ENCODE assay signal across 20 cellular contexts in the genomic region with DNA sequence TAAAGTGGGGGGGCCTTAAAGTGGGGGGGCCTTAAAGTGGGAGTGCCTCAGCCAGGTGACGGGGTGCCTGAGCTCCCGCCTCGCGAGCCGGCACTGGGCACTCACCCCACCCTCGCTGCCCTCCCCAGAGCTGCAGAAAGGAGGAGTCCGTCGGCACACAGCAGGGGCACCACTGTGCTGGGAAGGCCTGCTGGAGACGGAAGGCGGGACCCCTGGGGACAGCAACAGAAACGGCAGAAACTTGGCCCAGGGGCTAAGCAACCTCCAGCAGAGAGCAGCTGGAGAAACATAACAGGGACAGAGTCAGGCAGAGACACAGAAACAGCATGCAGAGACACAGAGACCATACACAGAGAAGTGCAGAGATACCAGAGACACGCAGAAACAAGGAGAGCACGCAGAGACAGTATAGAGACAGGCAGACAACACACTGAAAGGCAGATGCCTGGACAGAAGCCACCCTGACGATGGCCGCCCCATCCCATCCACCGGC. TPM values are rescaled to one million over a fixed set of nuclear protein-coding genes. Genes with fewer than 3 reads are reported as not detected.
DNase-seq lines count a peak whose midpoint lies in the region; ATAC-seq and TF ChIP-seq lines count a peak whose summit lies in the region.
"Had no signal": no experiment of that assay in that cellular context is flagged by ENCODE, and none has a peak within 500 bp of the region (broad histone marks: within the 10 kb centered on the region; RNA-seq: fewer than 3 reads in every experiment).

No MANE protein-coding gene starts in this region.

- peak; percentile 89 for DNase-seq in A673 (ENCODE audit: low spot score)
- peak; percentile 74 for DNase-seq in ELF-1 (ENCODE audit: low read depth, low spot score)
- DNase-seq in T-cell = no peak
- no peak for DNase-seq in mesenchymal stem cell
- DNase-seq in WERI-Rb-1 = no peak
- no peak for DNase-seq in GM10248 (ENCODE audit: extremely low spot score)
- DNase-seq in omental fat pad (ENCODE audit: low spot score) = no peak
- DNase-seq: activated CD4-positive, alpha-beta T cell treated with anti-CD3 and anti-CD28 coated beads, Interleukin-2, amount 50 U/mL, for 48 hours; amygdala; effector CD4-positive, alpha-beta T cell; midbrain; MM.1S; NCI-H1930; NCI-H510A; SHP77 treated with DMSO at 0.1 percent for 48 hours had no signal

- H4K91ac ChIP-seq in mesenchymal stem cell (ENCODE audit: low read length) = no peak overlapping the region

- H2BK5ac ChIP-seq in mesenchymal stem cell (ENCODE audit: low read depth, low read length, poor library complexity, severe bottlenecking) = no peak overlapping the region

- CTCF ChIA-PET in A673 (lab: Charles Lee) (interaction anchor here (0.7 kb wide), 1 partner anchor 134 kb away, joined by 3 read pairs; no protein-coding TSS in a partner anchor), T-cell (lab: Charles Lee) (no interaction called here), GM10248 (lab: Yijun Ruan, JAX) (no interaction called here)

- no peak overlapping the region for H3K9ac ChIP-seq in mesenchymal stem cell (ENCODE audit: low read length)

- H3K36me3 Mint-ChIP-seq in T-cell = peaks cover 11% of the 10 kb centered on the region

- H3K4ac ChIP-seq in mesenchymal stem cell (ENCODE audit: low read depth in 1 of 2, low read length in 2 of 2) = no peak overlapping the region

- H3K27me3 Mint-ChIP-seq in T-cell = no peaks in the 10 kb centered on the region
- H3K27me3 Mint-ChIP-seq: central memory CD8-positive, alpha-beta T cell had no signal

- H3K27ac ChIP-seq in A673 (ENCODE audit: low read depth, low read length, poor library complexity, severe bottlenecking) (peak overlapping the region; percentile 28), mesenchymal stem cell (ENCODE audit: low read length, poor library complexity, severe bottlenecking) (peak overlapping the region; percentile 11), WERI-Rb-1 (no peak overlapping the region)
- H3K27ac ChIP-seq: neutrophil had no signal

- TF ChIP-seq CTCF in A673 (conservative IDR thresholded peaks at IDR 0.05; ENCODE audit: low read depth, low read length) (no peak), WERI-Rb-1 (IDR thresholded peaks at IDR 0.05; ENCODE audit: low read depth, low read length) (no peak), GM10248 (IDR thresholded peaks at IDR 0.05; ENCODE audit: control extremely low read depth, extremely low read depth, low read depth, missing control alignments) (no peak), omental fat pad (IDR thresholded peaks at IDR 0.05) (no peak)

- ATAC-seq in T-cell (replicated peaks in 1 of 4) (no peak), omental fat pad (ENCODE audit: low FRiP score) (no peak)

- H3K4me1 Mint-ChIP-seq in T-cell = peaks cover 25 to 30% (median 27%) of the 10 kb centered on the region in 3 donors

- H4K8ac ChIP-seq in mesenchymal stem cell (ENCODE audit: low read length) = no peak overlapping the region

- H3K23ac ChIP-seq in mesenchymal stem cell (ENCODE audit: low read length in 2 of 2) = no peak overlapping the region

- H3K9me3 ChIP-seq in A673 (ENCODE audit: low read depth, low read length, poor library complexity, severe bottlenecking) = no peaks in the 10 kb centered on the region
- H3K9me3 ChIP-seq in mesenchymal stem cell (ENCODE audit: control insufficient read depth, low read length) = no peaks in the 10 kb centered on the region
- H3K9me3 ChIP-seq in WERI-Rb-1 (ENCODE audit: severe bottlenecking) = no peaks in the 10 kb centered on the region
- H3K9me3 ChIP-seq: esophagus muscularis mucosa, neutrophil had no signal

- H3K14ac ChIP-seq in mesenchymal stem cell (ENCODE audit: low read length in 2 of 2) = no peak overlapping the region

- H3K18ac ChIP-seq in mesenchymal stem cell (ENCODE audit: low read depth in 1 of 2, low read length in 2 of 2) = no peak overlapping the region

- H2AFZ ChIP-seq in mesenchymal stem cell (ENCODE audit: low read depth, low read length) = no peak overlapping the region

- no peak overlapping the region for H2BK12ac ChIP-seq in mesenchymal stem cell (ENCODE audit: low read length in 2 of 2)

- H3K4me1 ChIP-seq in A673 (ENCODE audit: insufficient read depth, low read length, poor library complexity, severe bottlenecking) = peaks cover 62% of the 10 kb centered on the region
- H3K4me1 ChIP-seq in mesenchymal stem cell (ENCODE audit: control insufficient read depth, insufficient read depth, low read depth, low read length) = peaks cover 63% of the 10 kb centered on the region

- peaks cover 5% of the 10 kb centered on the region for H3K79me1 ChIP-seq in mesenchymal stem cell (replicated peaks; ENCODE audit: low read length, poor library complexity, severe bottlenecking)

- H3K4me3 ChIP-seq in A673 (ENCODE audit: low read depth, low read length, poor library complexity, severe bottlenecking) (no peak overlapping the region), mesenchymal stem cell (ENCODE audit: insufficient read depth in 1 of 2, low read depth in 1 of 2, low read length in 2 of 2) (peak overlapping the region in 1 of 2 experiments; percentile 9), WERI-Rb-1 (ENCODE audit: low read depth, low read length) (no peak overlapping the region)
- H3K4me3 ChIP-seq: esophagus muscularis mucosa had no signal

- H3K4me3 Mint-ChIP-seq in T-cell = no peak overlapping the region
- H3K4me3 Mint-ChIP-seq: central memory CD8-positive, alpha-beta T cell; T-helper 1 cell treated with Interleukin-12 subunit alpha and Interleukin-12 subunit beta and Interleukin-4 antibody, amounts not matched to agents 30 μg/mL and 1 μg/mL, for 36 hours had no signal

- peaks cover 26% of the 10 kb centered on the region for H3K36me3 ChIP-seq in A673 (ENCODE audit: insufficient read depth, low read length, poor library complexity, severe bottlenecking)
- H3K36me3 ChIP-seq in mesenchymal stem cell (ENCODE audit: control insufficient read depth in 1 of 2, insufficient read depth in 2 of 2, low read depth in 1 of 2, low read length in 2 of 2) = peaks cover 13 to 40% of the 10 kb centered on the region in 2 experiments
- H3K36me3 ChIP-seq in WERI-Rb-1 = peaks cover 47% of the 10 kb centered on the region

- peak overlapping the region; percentile 81 for H2AK5ac ChIP-seq in mesenchymal stem cell (ENCODE audit: low read length, severe bottlenecking)

- H3K27ac Mint-ChIP-seq in T-cell = peak overlapping the region; percentile 34 to 36
- H3K27ac Mint-ChIP-seq: T-helper 1 cell treated with Interleukin-12 subunit alpha and Interleukin-12 subunit beta and Interleukin-4 antibody, amounts not matched to agents 30 μg/mL and 1 μg/mL, for 36 hours had no signal

- no TSS peak for BruUV-seq in A673 (replicated peaks; lab: Mats Ljungman, UMichigan)

- 82% methylated on average over 16 of the region's 16 CpGs for WGBS in mesenchymal stem cell

- H3K27me3 ChIP-seq in A673 (replicated peaks; ENCODE audit: insufficient read depth, low read depth, low read length, poor library complexity) (no peaks in the 10 kb centered on the region), mesenchymal stem cell (ENCODE audit: control insufficient read depth in 1 of 2, insufficient read depth in 1 of 2, low read length in 2 of 2) (no peaks in the 10 kb centered on the region), WERI-Rb-1 (ENCODE audit: insufficient read depth, low read depth, severe bottlenecking) (no peaks in the 10 kb centered on the region)

- no peak overlapping the region for H2BK120ac ChIP-seq in mesenchymal stem cell (ENCODE audit: low read depth, low read length)

- H3K4me2 ChIP-seq in mesenchymal stem cell (ENCODE audit: low read length, poor library complexity, severe bottlenecking) = no peak overlapping the region

- intact Hi-C loops in A673 (cut with micrococcal nuclease; ENCODE audit: unreplicated experiment) = loop anchor here (10.0 kb wide), 1 partner anchor 377 kb away; the partner anchor contains the start of genes ATP5F1D and MIDN

- H3K9me3 Mint-ChIP-seq in T-cell = no peaks in the 10 kb centered on the region
- H3K9me3 Mint-ChIP-seq: central memory CD8-positive, alpha-beta T cell; T-helper 1 cell treated with Interleukin-12 subunit alpha and Interleukin-12 subunit beta and Interleukin-4 antibody, amounts not matched to agents 30 μg/mL and 1 μg/mL, for 36 hours had no signal

- POLR2A ChIA-PET in A673 (lab: Charles Lee; ENCODE audit: low non-redundant PET) (interaction anchor here (0.6 to 0.7 kb wide), 2 partner anchors 48 to 120 kb away, joined by 8 to 9 read pairs; no protein-coding TSS in a partner anchor), T-cell (lab: Charles Lee) (no interaction called here), GM10248 (lab: Yijun Ruan, JAX) (no interaction called here)

- no peak overlapping the region for H2BK15ac ChIP-seq in mesenchymal stem cell (ENCODE audit: low read depth, poor library complexity, severe bottlenecking)

RNA-seq across cellular contexts. Expression of gene CFD, which starts 7.9 kb away (rescaled TPM):
- total RNA-seq in A673 (2021) (1.1 and 1.4 TPM in 2 replicates), T-cell (10 to 100 TPM in 1 of 5 donors, 1 to 10 TPM in 4; 2.8 to 10.3 (median 5.6) TPM), omental fat pad (1,000 to 10,000 TPM; 1,367 to 3,469 (median 2,171) TPM)
- 0.30 TPM for polyA plus RNA-seq in mesenchymal stem cell (2013, experiment 1 of 2)
- polyA plus RNA-seq in mesenchymal stem cell (2013, experiment 2 of 2) = 0.51 TPM

RNA-seq across cellular contexts. Expression of gene ELANE, which starts 15.2 kb away (rescaled TPM):
- not detected in 2 replicates for total RNA-seq in A673 (2021)
- under 1 TPM in 1 of 5 donors, not detected in 4; 0.83 TPM for total RNA-seq in T-cell
- not detected for polyA plus RNA-seq in mesenchymal stem cell (2013, experiment 1 of 2)
- polyA plus RNA-seq in mesenchymal stem cell (2013, experiment 2 of 2) = 0.11 TPM
- 1 to 10 TPM in 2 of 4 donors, under 1 TPM in 1, not detected in 1; 0.72 to 7.7 (median 1.0) TPM for total RNA-seq in omental fat pad

RNA-seq across cellular contexts. Expression of gene MED16, which starts 25.6 kb away (rescaled TPM):
- total RNA-seq in A673 (2021) = 83.0 and 86.3 TPM in 2 replicates
- total RNA-seq in T-cell = 100 to 1,000 TPM in 1 of 5 donors, 10 to 100 TPM in 4; 55.0 to 105 (median 92.4) TPM
- polyA plus RNA-seq in mesenchymal stem cell (2013, experiment 1 of 2) = 19.4 TPM
- 19.2 TPM for polyA plus RNA-seq in mesenchymal stem cell (2013, experiment 2 of 2)
- 10 to 100 TPM; 20.1 to 34.0 (median 24.5) TPM for total RNA-seq in omental fat pad

RNA-seq across cellular contexts. Expression of gene RNU6-9, which starts 25.9 kb away (rescaled TPM):
- not detected in 2 replicates for total RNA-seq in A673 (2021)
- total RNA-seq in T-cell = not detected
- not detected for polyA plus RNA-seq in mesenchymal stem cell (2013, experiment 1 of 2)
- polyA plus RNA-seq in mesenchymal stem cell (2013, experiment 2 of 2) = not detected
- not detected for total RNA-seq in omental fat pad
- total RNA-seq: esophagus muscularis mucosa, temporal lobe had no signal

RNA-seq across cellular contexts. Expression of gene PRTN3, which starts 26.5 kb away (rescaled TPM):
- total RNA-seq in A673 (2021) = not detected in 2 replicates
- under 1 TPM in 1 of 5 donors, not detected in 4; 0.50 TPM for total RNA-seq in T-cell
- polyA plus RNA-seq in mesenchymal stem cell (2013, experiment 1 of 2) = 0.07 TPM
- polyA plus RNA-seq in mesenchymal stem cell (2013, experiment 2 of 2) = 0.04 TPM
- total RNA-seq in omental fat pad = not detected

Comparison
In these comparisons a context has a peak if more than half of its experiments do, and no peak if none do; other contexts are left out.
1. DNase-seq: peak in A673 (single experiment) and ELF-1 (single experiment); none in T-cell (0 of 34), mesenchymal stem cell (single experiment), WERI-Rb-1 (single experiment), GM10248 (single experiment) and omental fat pad (single experiment).
2. RNA of gene CFD, which starts 7.9 kb away (total RNA-seq): 1,367 to 3,469 TPM in omental fat pad; 2.8 to 10.3 TPM in T-cell and 1.1 to 1.4 TPM in A673; every median in the first group is over 100 times any median in the second.